In the genomic region with DNA sequence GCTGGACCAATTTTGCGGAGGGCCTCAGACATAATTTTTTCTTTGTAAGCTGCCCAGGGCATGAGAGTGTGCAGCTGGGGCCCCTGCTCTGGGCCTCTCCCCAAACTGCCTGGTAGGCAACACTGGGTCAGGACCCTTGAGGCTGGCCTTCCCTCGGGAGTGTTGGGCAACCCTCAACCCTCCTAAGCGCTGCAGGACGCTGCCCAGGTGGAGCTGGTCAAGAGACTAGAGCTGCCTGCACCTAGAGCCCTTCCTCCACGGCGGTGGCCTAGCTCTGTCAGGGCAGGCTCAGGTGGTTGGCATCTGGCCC, we compare ENCODE assay signal across 1 cellular context.
TF ChIP-seq lines count a peak whose summit lies in the region.

No MANE protein-coding gene starts in this region.

TF ChIP-seq in H1, 55 proteins besides CTCF, POLR2A, EP300 and RAD21:
- TF ChIP-seq, protein P1, sequence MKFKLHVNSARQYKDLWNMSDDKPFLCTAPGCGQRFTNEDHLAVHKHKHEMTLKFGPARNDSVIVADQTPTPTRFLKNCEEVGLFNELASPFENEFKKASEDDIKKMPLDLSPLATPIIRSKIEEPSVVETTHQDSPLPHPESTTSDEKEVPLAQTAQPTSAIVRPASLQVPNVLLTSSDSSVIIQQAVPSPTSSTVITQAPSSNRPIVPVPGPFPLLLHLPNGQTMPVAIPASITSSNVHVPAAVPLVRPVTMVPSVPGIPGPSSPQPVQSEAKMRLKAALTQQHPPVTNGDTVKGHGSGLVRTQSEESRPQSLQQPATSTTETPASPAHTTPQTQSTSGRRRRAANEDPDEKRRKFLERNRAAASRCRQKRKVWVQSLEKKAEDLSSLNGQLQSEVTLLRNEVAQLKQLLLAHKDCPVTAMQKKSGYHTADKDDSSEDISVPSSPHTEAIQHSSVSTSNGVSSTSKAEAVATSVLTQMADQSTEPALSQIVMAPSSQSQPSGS (IDR thresholded peaks at IDR 0.05; ENCODE audit: low read length), result no peak
- TF ChIP-seq FOSL1 (IDR thresholded peaks at IDR 0.05; ENCODE audit: insufficient read depth, low read depth, low read length), result no peak
